ENCODE assay signal across 28 cellular contexts in genomic region chr1:236044346-236044745, GRCh38.
"Had no signal": no experiment of that assay in that cellular context is flagged by ENCODE, and none has a peak within 500 bp of the region (broad histone marks: within the 10 kb centered on the region; RNA-seq: fewer than 3 reads in every experiment).

No MANE protein-coding gene starts in this region.

- H3K27ac ChIP-seq: ascending aorta, cardiac muscle cell, VCaP had no signal

- H3K4me1 ChIP-seq: ascending aorta had no signal

- ATAC-seq: activated CD8-positive, alpha-beta T cell treated with anti-CD3 and anti-CD28 coated beads for 36 hours; activated naive CD8-positive, alpha-beta T cell treated with anti-CD3 and anti-CD28 coated beads, Interleukin-2, amount 50 U/mL, for 24 hours; activated T-cell treated with anti-CD3 and anti-CD28 coated beads, Interleukin-2, amount 50 U/mL, for 4 hours; activated T-cell treated with anti-CD3 and anti-CD28 coated beads, Interleukin-2, amount 50 U/mL, for 72 hours; T-cell; T-helper 17 cell had no signal

- H3K36me3 ChIP-seq: cardiac muscle cell had no signal

- H3K4me3 ChIP-seq: ascending aorta, cardiac muscle cell had no signal

- H3K27me3 ChIP-seq: ascending aorta, cardiac muscle cell had no signal

- H3K9me3 ChIP-seq: ascending aorta had no signal

- DNase-seq: activated B cell treated with CpG ODN at 0.5 μM for 24 hours; activated CD4-positive, alpha-beta memory T cell treated with anti-CD3 and anti-CD28 coated beads for 36 hours; activated CD4-positive, alpha-beta T cell treated with anti-CD3 and anti-CD28 coated beads for 4 hours; activated CD4-positive, alpha-beta T cell treated with anti-CD3 and anti-CD28 coated beads, Interleukin-2, amount 10 ng/mL, durations not matched to agents 24 days and 14 days; activated CD4-positive, alpha-beta T cell treated with anti-CD3 and anti-CD28 coated beads, Interleukin-2, amount 50 U/mL, for 1 hour; activated CD4-positive, alpha-beta T cell treated with anti-CD3 and anti-CD28 coated beads, Interleukin-2, amount 50 U/mL, for 4 hours; activated CD4-positive, CD25-positive, alpha-beta regulatory T cell treated with anti-CD3 and anti-CD28 coated beads, Interleukin-2, amount 50 U/mL, for 72 hours; activated CD8-positive, alpha-beta memory T cell treated with anti-CD3 and anti-CD28 coated beads, Interleukin-2, amount 50 U/mL, for 4 hours; activated CD8-positive, alpha-beta T cell treated with anti-CD3 and anti-CD28 coated beads for 36 hours; activated effector memory CD4-positive, alpha-beta T cell treated with Interleukin-2 at 50 U/mL for 16 hours; activated gamma-delta T cell; activated naive CD4-positive, alpha-beta T cell treated with anti-CD3 and anti-CD28 coated beads, Interleukin-2, amount 10 ng/mL, durations not matched to agents 7 days and 5 days; activated naive CD4-positive, alpha-beta T cell treated with Interleukin-2 at 50 U/mL for 16 hours; activated naive CD8-positive, alpha-beta T cell treated with anti-CD3 and anti-CD28 coated beads, Interleukin-2, amount 10 ng/mL, durations not matched to agents 7 days and 5 days; activated naive CD8-positive, alpha-beta T cell treated with anti-CD3 and anti-CD28 coated beads, Interleukin-2, amount 50 U/mL, for 24 hours; activated T-cell treated with anti-CD3 and anti-CD28 coated beads for 4 hours; activated T-cell treated with anti-CD3 and anti-CD28 coated beads, Interleukin-2, amount 50 U/mL, for 1 hour; activated T-cell treated with anti-CD3 and anti-CD28 coated beads, Interleukin-2, amount 50 U/mL, for 4 hours; activated T-cell treated with anti-CD3 and anti-CD28 coated beads, Interleukin-2, amount 50 U/mL, for 72 hours; amygdala; anterior cingulate cortex; caudate nucleus; T-cell; T-helper 17 cell; T1000 had no signal
